In genomic region chr6:108168501-108168979, GRCh38 we compare ENCODE assay signal across 9 cellular contexts. TPM values are rescaled to one million over a fixed set of nuclear protein-coding genes. Genes with fewer than 3 reads are reported as not detected.
A peak's percentile ranks its signal among the peaks of the same experiment; 100 is the strongest.
DNase-seq lines count a peak whose midpoint lies in the region; ATAC-seq, FAIRE-seq and TF ChIP-seq lines count a peak whose summit lies in the region.
"Had no signal": no experiment of that assay in that cellular context is flagged by ENCODE, and none has a peak within 500 bp of the region (broad histone marks: within the 10 kb centered on the region; RNA-seq: fewer than 3 reads in every experiment).

No MANE protein-coding gene starts in this region.

- peak overlapping the region; percentile 31 for H4K8ac ChIP-seq in H1 (ENCODE audit: extremely low read depth, insufficient read depth, low read length)

- H3K4me3 ChIP-seq in H1 (ENCODE audit: extremely low read depth in 1 of 4, insufficient read depth in 2 of 4, low read depth in 3 of 4, low read length in 4 of 4) (peak overlapping the region in 3 of 4 experiments; percentile 9 to 49 (median 34); a peak in 4 of 8 replicates), Caco-2 (ENCODE audit: low read depth, low read length) (no peak overlapping the region)

- 2% methylated on average over 34 of the region's 34 CpGs; no CpG with 5 or more reads in 1 of the 2 experiments for WGBS in H1 (ENCODE audit: extremely low coverage in 1 of 2, insufficient coverage in 1 of 2, insufficient read length in 1 of 2, insufficient replicate concordance in 2 of 2, low coverage in 1 of 2, low lambda C conversion rate in 2 of 2, missing lambda C conversion rate in 1 of 2), 2 experiments

- H2BK15ac ChIP-seq in H1 (ENCODE audit: low read length) = no peak overlapping the region

- H3K14ac ChIP-seq in H1 (ENCODE audit: insufficient read length) = no peak overlapping the region

- H3K9me3 Mint-ChIP-seq in naive thymus-derived CD8-positive, alpha-beta T cell = no peaks in the 10 kb centered on the region
- no peaks in the 10 kb centered on the region for H3K9me3 Mint-ChIP-seq in Caco-2 (ENCODE audit: unreplicated experiment)

- no peak for FAIRE-seq in H1 (lab: Jason Lieb, UNC)

- TF ChIP-seq EP300 in H1 (IDR thresholded peaks at IDR 0.05; ENCODE audit: borderline replicate concordance in 1 of 2, low read depth in 2 of 2, low read length in 2 of 2) = no peak

- no peak overlapping the region for H4K5ac ChIP-seq in H1 (ENCODE audit: insufficient read length, low read depth, low read length)

- peak overlapping the region; percentile 59 to 80 (median 74) for H3K4me3 Mint-ChIP-seq in naive thymus-derived CD8-positive, alpha-beta T cell
- no peak overlapping the region for H3K4me3 Mint-ChIP-seq in Caco-2 (ENCODE audit: unreplicated experiment)

- BruUV-seq in Caco-2 (replicated peaks; lab: Mats Ljungman, UMichigan) = no TSS peak

- peaks cover 7 to 56% (median 39%) of the 10 kb centered on the region in 4 experiments for H3K4me1 ChIP-seq in H1 (replicated peaks in 1 of 4; ENCODE audit: control insufficient read depth in 3 of 4, insufficient read depth in 4 of 4, low read length in 3 of 4)
- H3K4me1 ChIP-seq in Caco-2 = no peaks in the 10 kb centered on the region

- no peak overlapping the region for H3K23ac ChIP-seq in H1 (ENCODE audit: insufficient read length)

- POLR2A ChIA-PET in H1 (lab: Charles Lee; ENCODE audit: partially characterized antibody) (interaction anchor here (0.9 to 4.4 kb wide), 5 partner anchors 8 to 54 kb away, joined by 3 to 19 read pairs (median 7); no protein-coding TSS in a partner anchor), Caco-2 (lab: Charles Lee) (no interaction called here)
- POLR2A ChIA-PET in naive thymus-derived CD8-positive, alpha-beta T cell (lab: Charles Lee) = no interaction called here

- peaks cover 50 to 91% (median 66%) of the 10 kb centered on the region in 5 donors for H3K27me3 Mint-ChIP-seq in naive thymus-derived CD8-positive, alpha-beta T cell
- peaks cover 3% of the 10 kb centered on the region for H3K27me3 Mint-ChIP-seq in Caco-2 (ENCODE audit: insufficient read depth, unreplicated experiment)

- H3K27ac Mint-ChIP-seq in naive thymus-derived CD8-positive, alpha-beta T cell = no peak overlapping the region
- H3K27ac Mint-ChIP-seq in Caco-2 (ENCODE audit: unreplicated experiment) = no peak overlapping the region

- H2AFZ ChIP-seq in H1 (ENCODE audit: low read length) = no peak overlapping the region

- peak in 2 of 3 experiments; percentile 23 to 34; a peak in 3 of 4 replicates for TF ChIP-seq CTCF in H1 (IDR thresholded peaks at IDR 0.05; ENCODE audit: control extremely low read depth in 1 of 3, insufficient read depth in 1 of 3, low read depth in 1 of 3, low read length in 3 of 3)
- no peak for TF ChIP-seq CTCF in Caco-2 (IDR thresholded peaks at IDR 0.05; ENCODE audit: insufficient read depth in 1 of 2, low read depth in 1 of 2, low read length in 1 of 2, severe bottlenecking in 1 of 2, unreplicated experiment in 1 of 2)

- no peak overlapping the region for H3K27ac ChIP-seq in H1 (ENCODE audit: low read depth, low read length)

- no peak overlapping the region for H2AK5ac ChIP-seq in H1 (ENCODE audit: low read depth, low read length)

- no peak overlapping the region for H3K56ac ChIP-seq in H1 (replicated peaks; ENCODE audit: insufficient read length, low read depth, low read length)

- peaks cover 26 to 70% (median 50%) of the 10 kb centered on the region in 4 donors for H3K4me1 Mint-ChIP-seq in naive thymus-derived CD8-positive, alpha-beta T cell
- H3K4me1 Mint-ChIP-seq in Caco-2 (ENCODE audit: low read depth, unreplicated experiment) = peaks cover 14% of the 10 kb centered on the region

- H3K36me3 Mint-ChIP-seq in naive thymus-derived CD8-positive, alpha-beta T cell = peaks cover 0 to 4% (median 4%) of the 10 kb centered on the region in 3 donors
- no peaks in the 10 kb centered on the region for H3K36me3 Mint-ChIP-seq in Caco-2 (ENCODE audit: insufficient read depth, unreplicated experiment)

- peak overlapping the region; percentile 76 to 83 for H3K4me2 ChIP-seq in H1 (ENCODE audit: insufficient read depth in 1 of 2, low read depth in 2 of 2, low read length in 2 of 2)

- no peaks in the 10 kb centered on the region for H3K79me1 ChIP-seq in H1 (ENCODE audit: low read depth, low read length)

- TF ChIP-seq RAD21 in H1 (IDR thresholded peaks at IDR 0.05 in 1 of 2, conservative IDR thresholded peaks at IDR 0.05 in 1 of 2; ENCODE audit: low read depth in 2 of 2, low read length in 2 of 2) = peak in 1 of 2 experiments; percentile 22; a peak in 1 of 4 replicates

- no peak overlapping the region for H2BK5ac ChIP-seq in H1 (ENCODE audit: low read depth, low read length)

- no peak overlapping the region; the same call in 1 of the 2 replicates for H3K18ac ChIP-seq in H1 (ENCODE audit: extremely low read depth, low read length)

- no peak overlapping the region for H2BK20ac ChIP-seq in H1 (ENCODE audit: low read length)

- no peak overlapping the region for H2BK120ac ChIP-seq in H1 (replicated peaks; ENCODE audit: low read depth, low read length)

- H3K36me3 ChIP-seq in H1 (ENCODE audit: control insufficient read depth in 2 of 4, insufficient read depth in 4 of 4, low read length in 3 of 4) (peaks cover 0 to 5% (median 0%) of the 10 kb centered on the region in 4 experiments; a peak in 1 of 8 replicates), Caco-2 (ENCODE audit: control insufficient read depth, insufficient read depth, low read length) (no peaks in the 10 kb centered on the region)

- CTCF ChIA-PET in H1 (lab: Charles Lee; ENCODE audit: partially characterized antibody) (interaction anchor here (0.7 to 10.8 kb wide), 21 partner anchors 9 to 361 kb away, joined by 3 to 85 read pairs (median 3); no protein-coding TSS in a partner anchor), Caco-2 (lab: Charles Lee) (no interaction called here)

- no peak overlapping the region for H3K9ac ChIP-seq in H1 (replicated peaks in 1 of 4; ENCODE audit: extremely low read depth in 1 of 4, low read depth in 3 of 4, low read length in 3 of 4)

- H3K9me3 ChIP-seq in H1 (ENCODE audit: insufficient read depth in 2 of 2, low read depth in 1 of 2, low read length in 1 of 2) (no peaks in the 10 kb centered on the region), Caco-2 (no peaks in the 10 kb centered on the region)

- peaks cover 93 to 100% (median 97%) of the 10 kb centered on the region in 4 experiments for H3K27me3 ChIP-seq in H1 (replicated peaks in 1 of 4; ENCODE audit: control insufficient read depth in 3 of 4, extremely low read depth in 1 of 4, insufficient read depth in 3 of 4, low read length in 3 of 4)
- H3K27me3 ChIP-seq in Caco-2 (replicated peaks; ENCODE audit: control insufficient read depth, insufficient read depth, low read length) = no peaks in the 10 kb centered on the region

- intact Hi-C loops in Caco-2 (cut with micrococcal nuclease; ENCODE audit: unreplicated experiment) = no loop called here

- peak; percentile 73 for DNase-seq in AG20443 (ENCODE audit: low spot score)
- DNase-seq in HuH-7 (ENCODE audit: low spot score) = peak; percentile 97
- peak in 1 of 2 experiments; percentile 77 for DNase-seq in H1 (ENCODE audit: low read depth in 1 of 2, low spot score in 2 of 2)
- DNase-seq in naive thymus-derived CD8-positive, alpha-beta T cell = no peak
- no peak for DNase-seq in hippocampal formation (lab: John Stamatoyannopoulos, UW)
- no peak for DNase-seq in Caco-2
- no peak for DNase-seq in NCI-H226

- no peaks in the 10 kb centered on the region for H3K79me2 ChIP-seq in H1 (ENCODE audit: control insufficient read depth in 1 of 2, insufficient read depth in 2 of 2, low read length in 2 of 2)

- peaks cover 28 to 38% of the 10 kb centered on the region in 2 experiments for H4K20me1 ChIP-seq in H1 (replicated peaks in 1 of 2; ENCODE audit: control insufficient read depth in 1 of 2, insufficient read depth in 2 of 2, low read length in 2 of 2)

- H4K91ac ChIP-seq in H1 (replicated peaks; ENCODE audit: insufficient read length, low read length) = no peak overlapping the region

- TF ChIP-seq POLR2A in H1 (IDR thresholded peaks at IDR 0.05; ENCODE audit: control extremely low read depth in 1 of 2, low read depth in 2 of 2, low read length in 2 of 2) = no peak

- H2BK12ac ChIP-seq in H1 (ENCODE audit: low read depth, low read length) = no peak overlapping the region

- no peak overlapping the region for H3K4ac ChIP-seq in H1 (replicated peaks; ENCODE audit: insufficient read length, low read depth, low read length)

- peaks cover 7% of the 10 kb centered on the region; the same call in 1 of the 2 replicates for H3K23me2 ChIP-seq in H1 (ENCODE audit: low read depth, low read length)

- peak; percentile 35 to 36 for ATAC-seq in naive thymus-derived CD8-positive, alpha-beta T cell
- ATAC-seq in GM18907 (IDR thresholded peaks at IDR 0.05; ENCODE audit: unreplicated experiment) = no peak

TF ChIP-seq in H1, 55 proteins besides CTCF, POLR2A, EP300 and RAD21 (continues in another document):
- TF ChIP-seq GTF2F1 (IDR thresholded peaks at IDR 0.05; ENCODE audit: borderline replicate concordance, low read depth, low read length) (no peak), TAF7 (optimal IDR thresholded peaks at IDR 0.05; ENCODE audit: borderline replicate concordance, low read depth, low read length) (no peak), CREB1 (IDR thresholded peaks at IDR 0.05) (no peak), SP4 (IDR thresholded peaks at IDR 0.05; ENCODE audit: low read length) (no peak), SIX5 (IDR thresholded peaks at IDR 0.05; ENCODE audit: low read depth, low read length) (no peak), RXRA (IDR thresholded peaks at IDR 0.05; ENCODE audit: insufficient read depth, low read depth, low read length) (no peak), NRF1 (IDR thresholded peaks at IDR 0.05; ENCODE audit: low read depth, low read length) (no peak), EZH2 (IDR thresholded peaks at IDR 0.05; ENCODE audit: low read depth, low read length, severe bottlenecking) (peak; percentile 89), E2F6 (IDR thresholded peaks at IDR 0.05) (no peak), RFX5 (IDR thresholded peaks at IDR 0.05; ENCODE audit: borderline replicate concordance, low read depth, low read length) (no peak)

RNA-seq across cellular contexts. Expression of gene NR2E1, which starts 2.7 kb away (rescaled TPM):
- total RNA-seq in H1 (2021; fragmentation: NEBNext Ultra II Directional; extraction: Animal tissue kit (Norgen Biotek cat#: 25700)) = not detected in 2 replicates
- not detected in 2 replicates for polyA plus RNA-seq in H1 (2011; rRNA removed)
- polyA plus RNA-seq in H1 (2011; cell fraction: cytosol; rRNA removed) = not detected
- polyA plus RNA-seq in H1 (2011; cell fraction: nucleus; rRNA removed) = not detected
- polyA plus RNA-seq in H1 (2012, experiment 1 of 2) = not detected in 4 replicates
- polyA plus RNA-seq in H1 (2012, experiment 2 of 2) = not detected
- not detected for polyA plus RNA-seq in H1 (2013, experiment 1 of 2)
- polyA plus RNA-seq in H1 (2013, experiment 2 of 2) = not detected
- polyA minus RNA-seq in H1 (2011; rRNA and poly(A)+ RNA removed) = not detected in 2 replicates
- polyA minus RNA-seq in H1 (2011; cell fraction: cytosol; rRNA and poly(A)+ RNA removed) = not detected
- not detected for polyA minus RNA-seq in H1 (2011; cell fraction: nucleus; rRNA and poly(A)+ RNA removed)
- not detected for total RNA-seq in naive thymus-derived CD8-positive, alpha-beta T cell
- polyA plus RNA-seq in naive thymus-derived CD8-positive, alpha-beta T cell = not detected
- 1.3 and 1.4 TPM in 2 replicates for total RNA-seq in Caco-2 (2022)
- total RNA-seq: activated CD8-positive, alpha-beta memory T cell treated with anti-CD3 and anti-CD28 coated beads for 36 hours had no signal

Comparison
In these comparisons a context has a peak if more than half of its experiments do, and no peak if none do; other contexts are left out.
1. DNase-seq: peak in AG20443 (single experiment) and HuH-7 (single experiment); none in naive thymus-derived CD8-positive, alpha-beta T cell (0 of 10), hippocampal formation (0 of 2), Caco-2 (0 of 2) and NCI-H226 (single experiment).
2. CTCF ChIP-seq: peak in H1 (2 of 3); none in Caco-2 (0 of 2).